Comparison of ENCODE assay signal across 1 cellular context in genomic region chr5:158382473-158382872, GRCh38.
TF ChIP-seq lines count a peak whose summit lies in the region.

No MANE protein-coding gene starts in this region.

TF ChIP-seq in IMR-90, 13 proteins besides CTCF, POLR2A, EP300 and RAD21 (continued from another document):
- no peak for TF ChIP-seq ELK1 (IDR thresholded peaks at IDR 0.05; ENCODE audit: borderline replicate concordance, low read depth, low read length)
- no peak for TF ChIP-seq RFX5 (IDR thresholded peaks at IDR 0.05; ENCODE audit: low read depth, low read length)
- TF ChIP-seq RCOR1 (IDR thresholded peaks at IDR 0.05; ENCODE audit: insufficient replicate concordance, low read length), result no peak
